Comparison of ENCODE assay signal across 8 cellular contexts in the genomic region with DNA sequence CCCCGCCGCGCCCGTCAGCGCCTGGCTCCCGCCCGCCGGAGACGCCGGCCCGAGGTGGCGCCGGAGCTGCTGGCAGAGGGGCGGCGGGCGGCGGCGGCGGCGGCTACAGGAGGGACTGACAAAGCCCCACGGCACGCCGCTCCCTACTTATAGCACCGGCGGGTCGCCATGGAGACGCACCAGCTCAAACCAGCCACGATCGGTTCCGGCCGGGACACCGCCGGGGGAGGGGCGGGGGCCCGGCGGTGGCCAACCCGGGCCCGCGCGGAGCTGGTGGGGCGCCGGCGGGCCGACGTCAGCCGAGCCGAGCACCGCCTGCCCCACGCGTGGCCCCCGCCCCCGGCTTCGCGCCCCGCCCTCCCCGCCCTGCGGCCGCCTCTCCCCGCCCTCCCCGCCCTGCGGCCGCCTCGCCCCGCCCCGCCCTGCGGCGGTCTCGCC. TPM values are rescaled to one million over a fixed set of nuclear protein-coding genes. Genes with fewer than 3 reads are reported as not detected.
DNase-seq lines count a peak whose midpoint lies in the region; ATAC-seq and TF ChIP-seq lines count a peak whose summit lies in the region.

A gene (minus strand): TSS at position 120 of the 438 bp plus-strand sequence. CDS start 3,295 bp downstream, outside the sequence.

- peaks cover 2% of the 10 kb centered on the region for H3K4me1 ChIP-seq in right cardiac atrium (ENCODE audit: control insufficient read depth, insufficient read depth, low read length)

- H3K27ac ChIP-seq in angular gyrus (ENCODE audit: low read depth, low read length) (peak within 1 kb of the TSS; percentile 88), right cardiac atrium (ENCODE audit: low read length) (peak within 1 kb of the TSS; percentile 89)

- H3K27me3 ChIP-seq in right cardiac atrium (ENCODE audit: control insufficient read depth, insufficient read depth) = no peaks in the 10 kb centered on the region

- under 1% methylated on average over 66 of the region's 68 CpGs for WGBS in right cardiac atrium

- no peak for TF ChIP-seq CTCF in retinal pigment epithelial cell (conservative IDR thresholded peaks at IDR 0.05; ENCODE audit: low read depth, low read length)

- ATAC-seq in GM18505 (IDR thresholded peaks at IDR 0.05; ENCODE audit: unreplicated experiment) (peak; percentile 72), HG02970 (IDR thresholded peaks at IDR 0.05; ENCODE audit: low FRiP score, unreplicated experiment) (peak; percentile 73), right cardiac atrium (peak; percentile 87 to 94)

- H3K4me3 ChIP-seq in right cardiac atrium (ENCODE audit: low read length) (peak within 1 kb of the TSS; percentile 80), retinal pigment epithelial cell (ENCODE audit: low read length) (peak within 1 kb of the TSS; percentile 97)

- DNase-seq in NCI-H187 treated with DMSO at 0.1 percent for 48 hours (lab: John Stamatoyannopoulos, UW) (peak; percentile 82), T-helper 2 cell (peak; percentile 96 to 99 (median 99)), right cardiac atrium (peak; percentile 97 to 98 (median 98)), retinal pigment epithelial cell (ENCODE audit: low read depth) (peak; percentile 67), iPS-NIHi7 (ENCODE audit: extremely low spot score) (no peak)

- TF ChIP-seq POLR2A in GM18505 (IDR thresholded peaks at IDR 0.05; ENCODE audit: borderline replicate concordance, extremely low read depth, insufficient read depth, insufficient read length) = peak; percentile 86

- intact Hi-C loops in right cardiac atrium (cut with DNase I) = loop anchor here in 1 of 4 donors (10.0 kb wide), 1 partner anchor 217 kb away; no protein-coding TSS in a partner anchor

- no peaks in the 10 kb centered on the region for H3K9me3 ChIP-seq in right cardiac atrium (ENCODE audit: control insufficient read depth, low read length)

RNA-seq across cellular contexts. Expression of the gene that starts here (rescaled TPM):
- 10 to 100 TPM; 35.2 to 47.9 (median 39.8) TPM for total RNA-seq in right cardiac atrium
- polyA plus RNA-seq in right cardiac atrium = 17.3 TPM
